1 cellular context compared by ENCODE assay signal in the genomic region with DNA sequence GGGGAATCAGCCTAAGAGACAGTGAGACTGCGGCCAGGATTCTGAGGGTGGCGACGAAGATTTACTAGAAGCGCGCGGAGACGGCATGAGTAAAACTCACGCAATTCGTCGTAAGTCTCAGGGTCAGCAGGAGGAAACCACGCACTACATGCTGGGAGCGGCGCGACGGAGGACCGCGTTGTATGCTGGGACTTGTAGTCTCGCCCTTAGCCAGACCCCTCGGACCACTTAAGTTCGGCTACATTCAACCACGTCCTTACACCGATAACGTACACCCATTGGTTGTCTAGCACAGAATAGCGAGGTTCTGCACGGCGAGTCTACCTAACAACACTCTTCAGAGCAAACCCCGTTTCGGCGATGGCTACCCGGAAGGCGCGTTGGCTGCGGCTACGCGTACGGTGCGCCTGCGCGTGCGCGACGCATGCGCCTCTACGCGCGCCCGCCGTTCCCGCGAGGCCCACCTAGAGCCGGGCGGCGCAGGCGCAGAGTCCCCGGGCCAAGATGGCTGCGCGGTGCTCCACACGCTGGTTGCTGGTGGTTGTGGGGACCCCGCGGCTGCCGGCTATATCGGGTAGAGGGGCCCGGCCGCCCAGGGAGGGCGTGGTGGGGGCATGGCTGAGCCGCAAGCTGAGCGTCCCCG.
TF ChIP-seq lines count a peak whose summit lies in the region.

Gene DNAJA3 (plus strand): TSS at position 491 of the 643 bp plus-strand sequence. CDS start 14 bp downstream, at position 505.

TF ChIP-seq in K562, 482 proteins besides CTCF, POLR2A, EP300 and RAD21 (continued from another document and continues in another):
- TF ChIP-seq GTF2B (IDR thresholded peaks at IDR 0.05; ENCODE audit: extremely low read depth, insufficient read length) = peak; percentile 78
- TF ChIP-seq POLR2AphosphoS2 (IDR thresholded peaks at IDR 0.05; ENCODE audit: low read length) = peak; percentile 68; the same call in 1 of the 2 replicates
- no peak for TF ChIP-seq TOE1 (IDR thresholded peaks at IDR 0.05; ENCODE audit: borderline replicate concordance)
- TF ChIP-seq TOE1 (CRISPR knock-in tag; IDR thresholded peaks at IDR 0.05; ENCODE audit: borderline replicate concordance, low read depth) = peak; percentile 71; the same call in 1 of the 2 replicates
- TF ChIP-seq HMGN3 (IDR thresholded peaks at IDR 0.05; ENCODE audit: borderline replicate concordance, extremely low read depth, insufficient read length, low read depth, low read length) = peak; percentile 78
- TF ChIP-seq ELF4 (CRISPR knock-in tag; IDR thresholded peaks at IDR 0.05) = peak; percentile 69; the same call in 1 of the 2 replicates
- peak; percentile 94 for TF ChIP-seq CREM (IDR thresholded peaks at IDR 0.05; ENCODE audit: low read depth)
- TF ChIP-seq, protein P1, sequence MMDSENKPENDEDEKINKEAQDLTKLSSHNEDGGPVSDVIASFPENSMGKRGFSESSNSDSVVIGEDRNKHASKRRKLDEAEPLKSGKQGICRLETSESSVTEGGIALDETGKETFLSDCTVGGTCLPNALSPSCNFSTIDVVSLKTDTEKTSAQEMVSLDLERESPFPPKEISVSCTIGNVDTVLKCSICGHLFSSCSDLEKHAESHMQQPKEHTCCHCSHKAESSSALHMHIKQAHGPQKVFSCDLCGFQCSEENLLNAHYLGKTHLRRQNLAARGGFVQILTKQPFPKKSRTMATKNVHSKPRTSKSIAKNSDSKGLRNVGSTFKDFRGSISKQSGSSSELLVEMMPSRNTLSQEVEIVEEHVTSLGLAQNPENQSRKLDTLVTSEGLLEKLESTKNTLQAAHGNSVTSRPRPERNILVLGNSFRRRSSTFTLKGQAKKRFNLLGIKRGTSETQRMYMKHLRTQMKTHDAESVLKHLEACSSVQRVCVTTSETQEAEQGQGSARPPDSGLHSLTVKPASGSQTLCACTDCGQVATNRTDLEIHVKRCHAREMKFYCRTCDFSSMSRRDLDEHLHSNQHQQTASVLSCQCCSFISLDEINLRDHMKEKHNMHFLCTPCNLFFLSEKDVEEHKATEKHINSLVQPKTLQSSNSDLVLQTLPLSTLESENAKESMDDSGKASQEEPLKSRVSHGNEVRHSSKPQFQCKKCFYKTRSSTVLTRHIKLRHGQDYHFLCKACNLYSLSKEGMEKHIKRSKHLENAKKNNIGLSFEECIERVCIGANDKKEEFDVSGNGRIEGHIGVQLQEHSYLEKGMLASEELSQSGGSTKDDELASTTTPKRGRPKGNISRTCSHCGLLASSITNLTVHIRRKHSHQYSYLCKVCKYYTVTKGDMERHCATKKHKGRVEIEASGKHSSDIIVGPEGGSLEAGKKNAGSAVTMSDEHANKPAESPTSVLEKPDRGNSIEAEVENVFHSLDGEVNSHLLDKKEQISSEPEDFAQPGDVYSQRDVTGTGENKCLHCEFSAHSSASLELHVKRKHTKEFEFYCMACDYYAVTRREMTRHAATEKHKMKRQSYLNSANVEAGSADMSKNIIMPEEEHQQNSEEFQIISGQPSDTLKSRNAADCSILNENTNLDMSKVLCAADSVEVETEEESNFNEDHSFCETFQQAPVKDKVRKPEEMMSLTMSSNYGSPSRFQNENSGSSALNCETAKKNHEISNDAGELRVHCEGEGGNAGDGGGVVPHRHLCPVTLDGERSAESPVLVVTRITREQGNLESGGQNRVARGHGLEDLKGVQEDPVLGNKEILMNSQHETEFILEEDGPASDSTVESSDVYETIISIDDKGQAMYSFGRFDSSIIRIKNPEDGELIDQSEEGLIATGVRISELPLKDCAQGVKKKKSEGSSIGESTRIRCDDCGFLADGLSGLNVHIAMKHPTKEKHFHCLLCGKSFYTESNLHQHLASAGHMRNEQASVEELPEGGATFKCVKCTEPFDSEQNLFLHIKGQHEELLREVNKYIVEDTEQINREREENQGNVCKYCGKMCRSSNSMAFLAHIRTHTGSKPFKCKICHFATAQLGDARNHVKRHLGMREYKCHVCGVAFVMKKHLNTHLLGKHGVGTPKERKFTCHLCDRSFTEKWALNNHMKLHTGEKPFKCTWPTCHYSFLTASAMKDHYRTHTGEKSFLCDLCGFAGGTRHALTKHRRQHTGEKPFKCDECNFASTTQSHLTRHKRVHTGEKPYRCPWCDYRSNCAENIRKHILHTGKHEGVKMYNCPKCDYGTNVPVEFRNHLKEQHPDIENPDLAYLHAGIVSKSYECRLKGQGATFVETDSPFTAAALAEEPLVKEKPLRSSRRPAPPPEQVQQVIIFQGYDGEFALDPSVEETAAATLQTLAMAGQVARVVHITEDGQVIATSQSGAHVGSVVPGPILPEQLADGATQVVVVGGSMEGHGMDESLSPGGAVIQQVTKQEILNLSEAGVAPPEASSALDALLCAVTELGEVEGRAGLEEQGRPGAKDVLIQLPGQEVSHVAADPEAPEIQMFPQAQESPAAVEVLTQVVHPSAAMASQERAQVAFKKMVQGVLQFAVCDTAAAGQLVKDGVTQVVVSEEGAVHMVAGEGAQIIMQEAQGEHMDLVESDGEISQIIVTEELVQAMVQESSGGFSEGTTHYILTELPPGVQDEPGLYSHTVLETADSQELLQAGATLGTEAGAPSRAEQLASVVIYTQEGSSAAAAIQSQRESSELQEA (IDR thresholded peaks at IDR 0.05; ENCODE audit: low read depth) = peak; percentile 52; the same call in 1 of the 2 replicates
- peak; percentile 91 for TF ChIP-seq CREB1 (IDR thresholded peaks at IDR 0.05)
- TF ChIP-seq CREB1 (CRISPR knock-in tag; IDR thresholded peaks at IDR 0.05) = peak; percentile 92
- TF ChIP-seq TAF7 (tag; IDR thresholded peaks at IDR 0.05) = peak; percentile 95
- 0 out of 2 replicates have a peak, but pooled peaks have one; percentile 4 for TF ChIP-seq ZNF324 (CRISPR knock-in tag; IDR thresholded peaks at IDR 0.05)
- peak; percentile 97 for TF ChIP-seq ARID4B (CRISPR knock-in tag; IDR thresholded peaks at IDR 0.05)
- 0 out of 2 replicates have a peak, but pooled peaks have one; percentile 14 for TF ChIP-seq ZNF384 (IDR thresholded peaks at IDR 0.05; ENCODE audit: low read depth, low read length)
- no peak for TF ChIP-seq ID3 (CRISPR knock-in tag; IDR thresholded peaks at IDR 0.05)
- TF ChIP-seq ID3 (tag; IDR thresholded peaks at IDR 0.05) = no peak; the same call in 1 of the 2 replicates
- TF ChIP-seq, protein P2, sequence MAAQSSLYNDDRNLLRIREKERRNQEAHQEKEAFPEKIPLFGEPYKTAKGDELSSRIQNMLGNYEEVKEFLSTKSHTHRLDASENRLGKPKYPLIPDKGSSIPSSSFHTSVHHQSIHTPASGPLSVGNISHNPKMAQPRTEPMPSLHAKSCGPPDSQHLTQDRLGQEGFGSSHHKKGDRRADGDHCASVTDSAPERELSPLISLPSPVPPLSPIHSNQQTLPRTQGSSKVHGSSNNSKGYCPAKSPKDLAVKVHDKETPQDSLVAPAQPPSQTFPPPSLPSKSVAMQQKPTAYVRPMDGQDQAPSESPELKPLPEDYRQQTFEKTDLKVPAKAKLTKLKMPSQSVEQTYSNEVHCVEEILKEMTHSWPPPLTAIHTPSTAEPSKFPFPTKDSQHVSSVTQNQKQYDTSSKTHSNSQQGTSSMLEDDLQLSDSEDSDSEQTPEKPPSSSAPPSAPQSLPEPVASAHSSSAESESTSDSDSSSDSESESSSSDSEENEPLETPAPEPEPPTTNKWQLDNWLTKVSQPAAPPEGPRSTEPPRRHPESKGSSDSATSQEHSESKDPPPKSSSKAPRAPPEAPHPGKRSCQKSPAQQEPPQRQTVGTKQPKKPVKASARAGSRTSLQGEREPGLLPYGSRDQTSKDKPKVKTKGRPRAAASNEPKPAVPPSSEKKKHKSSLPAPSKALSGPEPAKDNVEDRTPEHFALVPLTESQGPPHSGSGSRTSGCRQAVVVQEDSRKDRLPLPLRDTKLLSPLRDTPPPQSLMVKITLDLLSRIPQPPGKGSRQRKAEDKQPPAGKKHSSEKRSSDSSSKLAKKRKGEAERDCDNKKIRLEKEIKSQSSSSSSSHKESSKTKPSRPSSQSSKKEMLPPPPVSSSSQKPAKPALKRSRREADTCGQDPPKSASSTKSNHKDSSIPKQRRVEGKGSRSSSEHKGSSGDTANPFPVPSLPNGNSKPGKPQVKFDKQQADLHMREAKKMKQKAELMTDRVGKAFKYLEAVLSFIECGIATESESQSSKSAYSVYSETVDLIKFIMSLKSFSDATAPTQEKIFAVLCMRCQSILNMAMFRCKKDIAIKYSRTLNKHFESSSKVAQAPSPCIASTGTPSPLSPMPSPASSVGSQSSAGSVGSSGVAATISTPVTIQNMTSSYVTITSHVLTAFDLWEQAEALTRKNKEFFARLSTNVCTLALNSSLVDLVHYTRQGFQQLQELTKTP (IDR thresholded peaks at IDR 0.05; ENCODE audit: low read depth in 1 of 2, partially characterized antibody in 2 of 2) = peak in 1 of 2 experiments; percentile 96
- peak; percentile 96 for TF ChIP-seq ATF4 (CRISPR knock-in tag; IDR thresholded peaks at IDR 0.05)
- peak; percentile 46; the same call in 1 of the 2 replicates for TF ChIP-seq RB1 (IDR thresholded peaks at IDR 0.05; ENCODE audit: low read depth)
- TF ChIP-seq, protein P3, sequence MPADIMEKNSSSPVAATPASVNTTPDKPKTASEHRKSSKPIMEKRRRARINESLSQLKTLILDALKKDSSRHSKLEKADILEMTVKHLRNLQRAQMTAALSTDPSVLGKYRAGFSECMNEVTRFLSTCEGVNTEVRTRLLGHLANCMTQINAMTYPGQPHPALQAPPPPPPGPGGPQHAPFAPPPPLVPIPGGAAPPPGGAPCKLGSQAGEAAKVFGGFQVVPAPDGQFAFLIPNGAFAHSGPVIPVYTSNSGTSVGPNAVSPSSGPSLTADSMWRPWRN (IDR thresholded peaks at IDR 0.05; ENCODE audit: low read depth) = no peak
- peak; percentile 87 for TF ChIP-seq SP1 (CRISPR knock-in tag; IDR thresholded peaks at IDR 0.05)
- TF ChIP-seq CBX1 (IDR thresholded peaks at IDR 0.05; ENCODE audit: low read depth) = peak; percentile 74
- TF ChIP-seq MLX (CRISPR knock-in tag; conservative IDR thresholded peaks at IDR 0.05) = no peak
- no peak for TF ChIP-seq KDM2B (CRISPR knock-in tag; IDR thresholded peaks at IDR 0.05)
- TF ChIP-seq CEBPG (CRISPR knock-in tag; IDR thresholded peaks at IDR 0.05) = peak; percentile 99
- peak; percentile 75 to 89 for TF ChIP-seq CEBPG (tag; conservative IDR thresholded peaks at IDR 0.05 in 1 of 2, IDR thresholded peaks at IDR 0.05 in 1 of 2)
- no peak for TF ChIP-seq RAD51 (IDR thresholded peaks at IDR 0.05; ENCODE audit: borderline replicate concordance, low read depth)
- TF ChIP-seq ATF1 (CRISPR knock-in tag; IDR thresholded peaks at IDR 0.05) = peak; percentile 42
- peak; percentile 97 for TF ChIP-seq ATF1 (tag; IDR thresholded peaks at IDR 0.05)
